19 cellular contexts compared by ENCODE assay signal in genomic region chr11:69823641-69824285, GRCh38. TPM values are rescaled to one million over a fixed set of nuclear protein-coding genes. Genes with fewer than 3 reads are reported as not detected.
DNase-seq lines count a peak whose midpoint lies in the region; ATAC-seq and TF ChIP-seq lines count a peak whose summit lies in the region.
"Had no signal": no experiment of that assay in that cellular context is flagged by ENCODE, and none has a peak within 500 bp of the region (broad histone marks: within the 10 kb centered on the region; RNA-seq: fewer than 3 reads in every experiment).

No MANE protein-coding gene starts in this region.

- peak overlapping the region; percentile 31 for H3K14ac ChIP-seq in neuronal stem cell (ENCODE audit: low read length)

- no peak overlapping the region for H2BK120ac ChIP-seq in neuronal stem cell (ENCODE audit: low read depth, low read length)

- intact Hi-C loops in Right ventricle myocardium superior (cut with DNase I), result no loop called here
- intact Hi-C loops in heart right ventricle (cut with DNase I), result no loop called here

- H2BK15ac ChIP-seq in neuronal stem cell (ENCODE audit: low read length), result peak overlapping the region; percentile 6

- peak overlapping the region; percentile 65 for H2BK12ac ChIP-seq in neuronal stem cell (ENCODE audit: low read length)

- TF ChIP-seq CTCF in heart right ventricle (IDR thresholded peaks at IDR 0.05), result no peak

- no peak overlapping the region for H3K4me2 ChIP-seq in neuronal stem cell (ENCODE audit: insufficient read depth, low read length, poor library complexity, severe bottlenecking)
- H3K4me2 ChIP-seq: BLaER1 had no signal

- H3K27ac ChIP-seq in heart right ventricle (no peak overlapping the region), neuronal stem cell (replicated peaks; ENCODE audit: low read length) (no peak overlapping the region)
- H3K27ac ChIP-seq: 22Rv1, BLaER1 had no signal

- ATAC-seq in Right ventricle myocardium superior (ENCODE audit: poor library complexity), result no peak
- no peak for ATAC-seq in heart right ventricle
- ATAC-seq in HG03097 (IDR thresholded peaks at IDR 0.05; ENCODE audit: low FRiP score, unreplicated experiment), result no peak
- ATAC-seq: K562 had no signal

- DNase-seq in Right ventricle myocardium superior (peak; percentile 13), heart right ventricle (no peak), H7 (peak; percentile 39), SW480 (ENCODE audit: low spot score) (peak; percentile 62), neuronal stem cell (ENCODE audit: low spot score) (no peak), cerebellar cortex (ENCODE audit: low spot score) (no peak), putamen (ENCODE audit: low spot score) (no peak)
- DNase-seq: CD4-positive, alpha-beta memory T cell; DMS79 treated with DMSO at 0.1 percent for 48 hours; GF-D8; HCEC 1CT had no signal

- H3K27me3 ChIP-seq in heart right ventricle (peaks cover 9 to 84% (median 64%) of the 10 kb centered on the region in 7 donors), H7 (ENCODE audit: control insufficient read depth, insufficient read depth, low read length) (peaks cover 33% of the 10 kb centered on the region), neuronal stem cell (ENCODE audit: control insufficient read depth in 3 of 3, insufficient read depth in 3 of 3, low read depth in 1 of 3, low read length in 3 of 3) (peaks cover 9 to 76% (median 34%) of the 10 kb centered on the region in 3 experiments)

- peak overlapping the region; percentile 47 for H2BK5ac ChIP-seq in neuronal stem cell (ENCODE audit: low read length)

- no peak overlapping the region for H3K23ac ChIP-seq in neuronal stem cell (ENCODE audit: low read depth, low read length, poor library complexity)

- peak overlapping the region; percentile 54 for H4K8ac ChIP-seq in neuronal stem cell (ENCODE audit: low read depth, low read length)

- no peaks in the 10 kb centered on the region for H3K79me1 ChIP-seq in neuronal stem cell (ENCODE audit: low read depth, low read length)

- no peaks in the 10 kb centered on the region for H3K36me3 ChIP-seq in heart right ventricle
- H3K36me3 ChIP-seq in H7 (replicated peaks; ENCODE audit: control insufficient read depth, insufficient read depth, low read length), result no peaks in the 10 kb centered on the region; the same call in 1 of the 2 replicates
- no peaks in the 10 kb centered on the region for H3K36me3 ChIP-seq in neuronal stem cell (replicated peaks in 1 of 2; ENCODE audit: control insufficient read depth in 2 of 2, insufficient read depth in 2 of 2, low read length in 2 of 2)
- H3K36me3 ChIP-seq: BLaER1 had no signal

- no peak overlapping the region for H3K9ac ChIP-seq in neuronal stem cell (ENCODE audit: low read depth, low read length, poor library complexity)
- H3K9ac ChIP-seq: BLaER1 had no signal

- H4K91ac ChIP-seq in neuronal stem cell (ENCODE audit: low read depth, low read length, poor library complexity), result peak overlapping the region; percentile 90

- H3K4me3 ChIP-seq in heart right ventricle (no peak overlapping the region), H7 (ENCODE audit: insufficient read depth, low read depth, low read length) (no peak overlapping the region), neuronal stem cell (ENCODE audit: low read length in 2 of 2) (no peak overlapping the region)
- H3K4me3 ChIP-seq: BLaER1, K562 had no signal

- peak overlapping the region; percentile 46 for H3K4ac ChIP-seq in neuronal stem cell (ENCODE audit: low read length)

- 52 to 60% methylated on average over 7 of the region's 7 CpGs for WGBS in heart right ventricle, 2 donors
- WGBS in neuronal stem cell (ENCODE audit: extremely low coverage in 2 of 2, insufficient read length in 2 of 2, insufficient replicate concordance in 1 of 2), 2 donors, result no CpG with 5 or more reads among the region's 7 CpGs

- no peaks in the 10 kb centered on the region for H3K4me1 ChIP-seq in heart right ventricle
- peaks cover 0 to 16% of the 10 kb centered on the region in 2 donors for H3K4me1 ChIP-seq in neuronal stem cell (ENCODE audit: control insufficient read depth in 2 of 2, insufficient read depth in 1 of 2, low read depth in 1 of 2, low read length in 2 of 2)
- H3K4me1 ChIP-seq: BLaER1 had no signal

- H2AK5ac ChIP-seq in neuronal stem cell (ENCODE audit: low read depth, low read length), result peak overlapping the region; percentile 64

- H3K9me3 ChIP-seq in heart right ventricle, result peaks cover 0 to 12% (median 0%) of the 10 kb centered on the region in 11 donors
- peaks cover 2 to 7% of the 10 kb centered on the region in 2 donors for H3K9me3 ChIP-seq in neuronal stem cell (replicated peaks in 1 of 2; ENCODE audit: control insufficient read depth in 2 of 2, insufficient read depth in 1 of 2, low read depth in 1 of 2, low read length in 2 of 2)
- H3K9me3 ChIP-seq: BLaER1 had no signal

- peak overlapping the region; percentile 61 for H3K18ac ChIP-seq in neuronal stem cell (ENCODE audit: low read length)

- H2AFZ ChIP-seq in neuronal stem cell (ENCODE audit: low read length), result no peak overlapping the region

RNA-seq across cellular contexts. Expression of gene FGF3, which starts 4.5 kb away (rescaled TPM):
- total RNA-seq in Right ventricle myocardium superior, result not detected
- total RNA-seq in heart right ventricle, result not detected
- polyA plus RNA-seq in heart right ventricle, result not detected
- 0.15 TPM in 1 of 2 replicates, not detected in the other for total RNA-seq in H7 (2014; rRNA removed; shearing (Covaris generic))
- polyA plus RNA-seq in neuronal stem cell (2013, experiment 1 of 2), result 0.13 TPM
- polyA plus RNA-seq in neuronal stem cell (2013, experiment 2 of 2), result 0.26 TPM
- total RNA-seq: A673; CD4-positive, alpha-beta memory T cell; H4; K562 had no signal
- polyA plus RNA-seq: AG04450; CD14-positive monocyte; CD4-positive, alpha-beta memory T cell; K562 had no signal

RNA-seq across cellular contexts. Expression of gene FGF4, which starts 48.6 kb away (rescaled TPM):
- not detected for total RNA-seq in Right ventricle myocardium superior
- total RNA-seq in heart right ventricle, result not detected
- not detected for polyA plus RNA-seq in heart right ventricle
- 11.8 and 15.9 TPM in 2 replicates for total RNA-seq in H7 (2014; rRNA removed; shearing (Covaris generic))
- polyA plus RNA-seq in neuronal stem cell (2013, experiment 1 of 2), result 0.06 TPM
- polyA plus RNA-seq in neuronal stem cell (2013, experiment 2 of 2), result 0.06 TPM
- total RNA-seq: A673; CD4-positive, alpha-beta memory T cell; K562 had no signal
- polyA plus RNA-seq: AG04450; CD14-positive monocyte; CD4-positive, alpha-beta memory T cell; K562 had no signal

Comparison
In these comparisons a context has a peak if more than half of its experiments do, and no peak if none do; other contexts are left out.
1. DNase-seq: peak in Right ventricle myocardium superior (single experiment), H7 (single experiment) and SW480 (single experiment); none in heart right ventricle (0 of 2), neuronal stem cell (single experiment), cerebellar cortex (single experiment) and putamen (single experiment).
2. RNA of gene FGF4, which starts 48.6 kb away (total RNA-seq): 11.8 to 15.9 TPM in H7; not detected in Right ventricle myocardium superior (single experiment) and not detected in heart right ventricle; every median in the first group is over 10 times any median in the second.